In the genomic region with DNA sequence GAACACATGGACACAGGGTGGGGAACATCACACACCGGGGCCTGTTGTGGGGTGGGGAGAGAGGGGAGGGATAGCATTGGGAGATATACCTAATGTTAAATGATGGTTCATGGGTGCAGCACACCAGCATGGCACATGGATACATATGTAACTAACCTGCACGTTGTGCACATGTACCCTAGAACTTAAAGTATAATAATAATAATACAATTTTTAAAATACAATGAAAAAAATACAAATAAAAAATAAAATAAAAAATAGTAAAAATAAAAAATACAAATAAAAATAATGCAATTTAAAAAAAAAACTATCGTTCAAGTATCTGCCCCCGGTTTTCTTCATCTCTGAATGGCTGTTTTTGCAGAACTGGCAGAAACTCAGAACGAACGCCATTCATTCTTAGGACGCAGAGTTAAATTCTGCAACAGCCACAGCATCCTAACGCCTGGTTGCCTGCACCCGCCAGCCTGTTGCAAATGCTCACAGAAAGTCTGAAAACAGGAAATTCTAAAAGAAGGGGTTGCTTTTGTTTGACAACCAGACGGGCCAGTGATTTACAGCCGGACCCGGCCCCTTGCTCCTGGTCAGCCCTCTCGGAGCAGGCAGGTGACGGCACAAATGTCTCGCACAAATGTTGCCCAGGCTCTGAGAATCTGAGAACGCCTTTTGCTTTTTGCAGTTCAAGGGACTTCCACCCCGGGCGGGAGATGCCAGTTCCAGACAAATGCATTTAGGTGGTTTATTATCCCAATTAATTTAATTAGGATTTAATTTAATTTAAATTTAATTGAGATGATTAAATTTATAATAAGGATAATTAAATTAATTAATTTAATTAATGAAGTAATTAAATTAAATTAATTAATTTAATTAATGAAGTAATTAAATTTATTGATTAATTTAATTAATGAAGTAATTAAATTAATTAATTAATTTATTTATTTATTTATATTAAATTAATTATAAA, we compare ENCODE assay signal across 11 cellular contexts. TPM values are rescaled to one million over a fixed set of nuclear protein-coding genes. Genes with fewer than 3 reads are reported as not detected.
DNase-seq lines count a peak whose midpoint lies in the region; ATAC-seq and TF ChIP-seq lines count a peak whose summit lies in the region.
"Had no signal": no experiment of that assay in that cellular context is flagged by ENCODE, and none has a peak within 500 bp of the region (broad histone marks: within the 10 kb centered on the region; RNA-seq: fewer than 3 reads in every experiment).

No MANE protein-coding gene starts in this region.

- peaks cover 9% of the 10 kb centered on the region for H3K36me3 Mint-ChIP-seq in memory B cell
- H3K36me3 Mint-ChIP-seq in activated T-helper 17 cell treated with anti-CD3 and anti-CD28 coated beads, Interleukin-2, amount 50 U/mL, for 72 hours (ENCODE audit: low read depth), result no peaks in the 10 kb centered on the region

- TF ChIP-seq CTCF in GM13976 (IDR thresholded peaks at IDR 0.05; ENCODE audit: borderline replicate concordance, control extremely low read depth, extremely low read depth, insufficient read depth, missing control alignments), result no peak

- peaks cover 8% of the 10 kb centered on the region for H3K4me1 Mint-ChIP-seq in memory B cell
- H3K4me1 Mint-ChIP-seq in activated T-helper 17 cell treated with anti-CD3 and anti-CD28 coated beads, Interleukin-2, amount 50 U/mL, for 72 hours, result peaks cover 13% of the 10 kb centered on the region

- in situ Hi-C loops in GM13976 (cut with MboI; ENCODE audit: low sequenced_read_pairs, unreplicated experiment), result no loop called here

- no peak overlapping the region for H3K9ac ChIP-seq in adipocyte (ENCODE audit: low read length)

- H3K27me3 ChIP-seq in adipocyte (replicated peaks; ENCODE audit: control insufficient read depth, insufficient read depth, low read length), result no peaks in the 10 kb centered on the region
- H3K27me3 ChIP-seq: vagina had no signal

- peak; percentile 29 for ATAC-seq in memory B cell (ENCODE audit: low read depth)
- no peak for ATAC-seq in activated T-helper 17 cell treated with anti-CD3 and anti-CD28 coated beads, Interleukin-2, amount 50 U/mL, for 72 hours (replicated peaks)

- H3K4me3 Mint-ChIP-seq in memory B cell, result no peak overlapping the region
- no peak overlapping the region for H3K4me3 Mint-ChIP-seq in activated T-helper 17 cell treated with anti-CD3 and anti-CD28 coated beads, Interleukin-2, amount 50 U/mL, for 72 hours

- no peaks in the 10 kb centered on the region for H3K36me3 ChIP-seq in adipocyte (ENCODE audit: control insufficient read depth, insufficient read depth, low read length, severe bottlenecking)
- H3K36me3 ChIP-seq: vagina had no signal

- H3K4me3 ChIP-seq in adipocyte (ENCODE audit: low read length), result no peak overlapping the region
- H3K4me3 ChIP-seq: vagina had no signal

- DNase-seq in CD1c-positive myeloid dendritic cell (ENCODE audit: extremely low spot score), result peak; percentile 40
- DNase-seq in GM13976 (ENCODE audit: low spot score), result peak; percentile 47
- DNase-seq in adipocyte (ENCODE audit: low read depth), result peak; percentile 7
- no peak for DNase-seq in memory B cell (ENCODE audit: low spot score in 2 of 2)
- no peak for DNase-seq in COR-L47 (lab: John Stamatoyannopoulos, UW)
- DNase-seq in activated gamma-delta T cell treated with Interleukin-2 at 50 U/mL for 16 hours, result no peak
- no peak for DNase-seq in COLO668 (lab: John Stamatoyannopoulos, UW; ENCODE audit: unreplicated experiment)
- DNase-seq: effector CD4-positive, alpha-beta T cell; NCI-H446 had no signal

- peaks cover 4% of the 10 kb centered on the region for H3K4me1 ChIP-seq in adipocyte (ENCODE audit: control insufficient read depth, insufficient read depth, low read length)
- H3K4me1 ChIP-seq: vagina had no signal

- peaks cover 8% of the 10 kb centered on the region for H3K9me3 Mint-ChIP-seq in memory B cell
- peaks cover 3% of the 10 kb centered on the region for H3K9me3 Mint-ChIP-seq in activated T-helper 17 cell treated with anti-CD3 and anti-CD28 coated beads, Interleukin-2, amount 50 U/mL, for 72 hours

- H3K9me3 ChIP-seq in adipocyte (ENCODE audit: control insufficient read depth, low read length), result no peaks in the 10 kb centered on the region
- H3K9me3 ChIP-seq: vagina had no signal

- H3K27me3 Mint-ChIP-seq in memory B cell, result peaks cover 17% of the 10 kb centered on the region
- peaks cover 9% of the 10 kb centered on the region for H3K27me3 Mint-ChIP-seq in activated T-helper 17 cell treated with anti-CD3 and anti-CD28 coated beads, Interleukin-2, amount 50 U/mL, for 72 hours

- no peak overlapping the region for H3K27ac Mint-ChIP-seq in memory B cell
- H3K27ac Mint-ChIP-seq in activated T-helper 17 cell treated with anti-CD3 and anti-CD28 coated beads, Interleukin-2, amount 50 U/mL, for 72 hours, result no peak overlapping the region

RNA-seq across cellular contexts. Expression of gene CRLF2, which starts 47.8 kb away (rescaled TPM):
- total RNA-seq in activated T-helper 17 cell treated with anti-CD3 and anti-CD28 coated beads, Interleukin-2, amount 50 U/mL, for 72 hours, result 1 to 10 TPM in 1 of 2 donors, under 1 TPM in 1; 0.63 to 1.4 TPM
- total RNA-seq: vagina had no signal

Comparison
In these comparisons a context has a peak if more than half of its experiments do, and no peak if none do; other contexts are left out.
1. DNase-seq: peak in CD1c-positive myeloid dendritic cell (single experiment), GM13976 (single experiment) and adipocyte (single experiment); none in memory B cell (0 of 2), COR-L47 (single experiment), activated gamma-delta T cell treated with Interleukin-2 at 50 U/mL for 16 hours (single experiment) and COLO668 (single experiment).